Comparison of ENCODE assay signal across 23 cellular contexts in the genomic region with DNA sequence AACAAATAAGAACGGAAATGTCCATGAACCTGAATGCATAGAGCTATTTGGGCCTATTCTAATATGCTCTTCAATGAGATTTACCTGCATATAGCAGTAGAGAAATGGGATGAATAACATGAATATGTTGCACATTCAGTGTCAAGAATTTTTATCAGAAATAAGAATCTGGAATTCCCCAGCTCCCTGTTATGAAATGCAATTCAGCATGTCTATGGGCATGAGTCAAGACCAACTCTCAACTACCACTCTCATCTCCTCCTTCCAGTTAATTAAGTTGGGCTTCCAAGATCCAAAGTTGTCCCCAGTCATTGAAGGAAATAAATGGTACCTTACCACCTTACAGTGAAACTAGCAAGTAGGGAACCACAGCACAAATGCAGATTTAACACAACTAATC.
"Had no signal": no experiment of that assay in that cellular context is flagged by ENCODE, and none has a peak within 500 bp of the region (broad histone marks: within the 10 kb centered on the region; RNA-seq: fewer than 3 reads in every experiment).

No MANE protein-coding gene starts in this region.

- H3K9me3 Mint-ChIP-seq: activated T-helper 1 cell treated with anti-CD3 and anti-CD28 coated beads, Interleukin-12 subunit alpha, Interleukin-12 subunit beta, Interleukin-2, Interleukin-4 antibody, amounts not matched to agents 30 ng/mL and 10 ng/mL and 1 ng/mL, durations not matched to agents 14 hours and 24 hours and 36 hours had no signal

- DNase-seq: activated CD4-positive, alpha-beta T cell treated with anti-CD3 and anti-CD28 coated beads for 1 hour; activated CD4-positive, alpha-beta T cell treated with anti-CD3 and anti-CD28 coated beads, Interleukin-2, amount 50 U/mL, for 4 hours; activated gamma-delta T cell treated with Interleukin-2 at 50 U/mL for 16 hours; activated T-cell treated with anti-CD3 and anti-CD28 coated beads for 4 hours; cerebellar nuclear complex; effector CD4-positive, alpha-beta T cell; foreskin fibroblast; glutamatergic neuron; hippocampal formation; kidney; left lung; occipital lobe; posterior cingulate gyrus; retina; stimulated activated CD4-positive, alpha-beta T cell treated with anti-CD3 and anti-CD28 coated beads, Interleukin-12 subunit alpha, Interleukin-12 subunit beta, amount 100 ng/mL, for 4 hours; stimulated activated CD4-positive, alpha-beta T cell treated with anti-CD3 and anti-CD28 coated beads, Interleukin-1b, Interleukin-23, amount 100 ng/mL, for 48 hours; stimulated activated CD8-positive, alpha-beta memory T cell treated with anti-CD3 and anti-CD28 coated beads, Interleukin-4, amount 100 ng/mL, for 48 hours; stimulated activated naive CD4-positive, alpha-beta T cell; upper lobe of right lung; WERI-Rb-1 had no signal

- H3K27ac ChIP-seq: left lung, upper lobe of right lung, WERI-Rb-1 had no signal

- H3K4me3 ChIP-seq: left lung, upper lobe of right lung had no signal

- H3K4me1 ChIP-seq: left lung, upper lobe of right lung had no signal

- H3K4me3 Mint-ChIP-seq: activated naive CD8-positive, alpha-beta T cell; activated T-helper 1 cell treated with anti-CD3 and anti-CD28 coated beads, Interleukin-12 subunit alpha, Interleukin-12 subunit beta, Interleukin-2, Interleukin-4 antibody, amounts not matched to agents 30 ng/mL and 10 ng/mL and 1 ng/mL, durations not matched to agents 14 hours and 24 hours and 36 hours had no signal

- ATAC-seq: esophagus mucosa, left lung, upper lobe of right lung had no signal

- H3K9me3 ChIP-seq: upper lobe of right lung had no signal

- H3K36me3 ChIP-seq: left lung, upper lobe of right lung, WERI-Rb-1 had no signal

- H3K27me3 Mint-ChIP-seq: activated naive CD8-positive, alpha-beta T cell had no signal

- H3K36me3 Mint-ChIP-seq: activated naive CD8-positive, alpha-beta T cell had no signal

- H3K27ac Mint-ChIP-seq: activated naive CD8-positive, alpha-beta T cell had no signal

- H3K27me3 ChIP-seq: left lung, upper lobe of right lung had no signal
